22 cellular contexts compared by ENCODE assay signal in genomic region chr1:185775505-185775904, GRCh38. TPM values are rescaled to one million over a fixed set of nuclear protein-coding genes. Genes with fewer than 3 reads are reported as not detected.
A peak's percentile ranks its signal among the peaks of the same experiment; 100 is the strongest.
DNase-seq lines count a peak whose midpoint lies in the region; ATAC-seq and TF ChIP-seq lines count a peak whose summit lies in the region.
"Had no signal": no experiment of that assay in that cellular context is flagged by ENCODE, and none has a peak within 500 bp of the region (broad histone marks: within the 10 kb centered on the region; RNA-seq: fewer than 3 reads in every experiment).

No MANE protein-coding gene starts in this region.

- peaks cover 4% of the 10 kb centered on the region for H3K27me3 Mint-ChIP-seq in activated T-cell treated with anti-CD3 and anti-CD28 coated beads, Interleukin-2, amount 50 U/mL, for 4 hours (ENCODE audit: low read depth)
- H3K27me3 Mint-ChIP-seq: T-helper 17 cell had no signal

- no peaks in the 10 kb centered on the region for H3K4me1 Mint-ChIP-seq in activated T-cell treated with anti-CD3 and anti-CD28 coated beads, Interleukin-2, amount 50 U/mL, for 4 hours (ENCODE audit: low read depth)
- H3K4me1 Mint-ChIP-seq: activated naive CD4-positive, alpha-beta T cell treated with anti-CD3 and anti-CD28 coated beads, Interleukin-2, amount 50 U/mL, for 24 hours; immature natural killer cell; T-helper 17 cell had no signal

- H3K27ac ChIP-seq in RWPE1: no peak overlapping the region
- H3K27ac ChIP-seq: cardiac muscle cell, foreskin keratinocyte, GM23248, pancreas had no signal

- no peak for TF ChIP-seq CTCF in RWPE1 (conservative IDR thresholded peaks at IDR 0.05; ENCODE audit: low read depth)

- no peak overlapping the region for H3K4me3 Mint-ChIP-seq in activated T-cell treated with anti-CD3 and anti-CD28 coated beads, Interleukin-2, amount 50 U/mL, for 4 hours
- H3K4me3 Mint-ChIP-seq: activated naive CD4-positive, alpha-beta T cell treated with anti-CD3 and anti-CD28 coated beads, Interleukin-2, amount 50 U/mL, for 24 hours; immature natural killer cell; T-helper 17 cell had no signal

- CTCF ChIA-PET in RWPE1 (lab: Yijun Ruan, JAX): no interaction called here

- ATAC-seq in HG03175 (IDR thresholded peaks at IDR 0.05; ENCODE audit: unreplicated experiment): no peak
- no peak for ATAC-seq in activated T-cell treated with anti-CD3 and anti-CD28 coated beads, Interleukin-2, amount 50 U/mL, for 4 hours
- ATAC-seq: activated CD4-positive, CD25-positive, alpha-beta regulatory T cell treated with anti-CD3 and anti-CD28 coated beads, Interleukin-2, amount 50 U/mL, for 24 hours; foreskin keratinocyte; mucosa of descending colon; pancreas; stimulated activated naive CD8-positive, alpha-beta T cell treated with anti-CD3 and anti-CD28 coated beads, Interleukin-15, Interleukin-2, amounts not matched to agents 100 U/mL and 50 U/mL, for 24 hours; T-helper 17 cell had no signal

- H3K9me3 Mint-ChIP-seq in activated T-cell treated with anti-CD3 and anti-CD28 coated beads, Interleukin-2, amount 50 U/mL, for 4 hours: no peaks in the 10 kb centered on the region

- DNase-seq in DMS 273 (lab: John Stamatoyannopoulos, UW; ENCODE audit: unreplicated experiment) (peak; percentile 93), NCI-H1105 (lab: John Stamatoyannopoulos, UW) (peak; percentile 85), NCI-H748 (lab: John Stamatoyannopoulos, UW; ENCODE audit: unreplicated experiment) (peak; percentile 35), foreskin melanocyte (peak; percentile 85), SIG-M5 (lab: John Stamatoyannopoulos, UW) (no peak), RWPE1 (ENCODE audit: low spot score) (no peak)
- no peak for DNase-seq in activated T-cell treated with anti-CD3 and anti-CD28 coated beads, Interleukin-2, amount 50 U/mL, for 4 hours
- DNase-seq: activated CD8-positive, alpha-beta memory T cell treated with anti-CD3 and anti-CD28 coated beads, Interleukin-2, amount 50 U/mL, for 4 hours; effector CD4-positive, alpha-beta T cell; foreskin keratinocyte; GM23248; immature natural killer cell; mucosa of descending colon; NCI-H774; pancreas; small intestine; stimulated activated naive CD8-positive, alpha-beta T cell treated with anti-CD3 and anti-CD28 coated beads, Interleukin-15, Interleukin-2, amounts not matched to agents 100 U/mL and 50 U/mL, for 24 hours; T-helper 17 cell had no signal

- POLR2A ChIA-PET in RWPE1 (lab: Yijun Ruan, JAX; ENCODE audit: low non-redundant PET): no interaction called here

- H3K36me3 Mint-ChIP-seq in activated T-cell treated with anti-CD3 and anti-CD28 coated beads, Interleukin-2, amount 50 U/mL, for 4 hours (ENCODE audit: insufficient read depth): no peaks in the 10 kb centered on the region
- H3K36me3 Mint-ChIP-seq: activated naive CD4-positive, alpha-beta T cell treated with anti-CD3 and anti-CD28 coated beads, Interleukin-2, amount 50 U/mL, for 24 hours; immature natural killer cell had no signal

RNA-seq across cellular contexts. Expression of gene HMCN1, which starts 41.3 kb away (rescaled TPM):
- under 1 TPM; under 0.01 to 0.03 (median 0.03) TPM for total RNA-seq in activated T-cell treated with anti-CD3 and anti-CD28 coated beads, Interleukin-2, amount 50 U/mL, for 4 hours

Comparison
In these comparisons a context has a peak if more than half of its experiments do, and no peak if none do; other contexts are left out.
1. DNase-seq: peak in DMS 273 (single experiment), NCI-H1105 (single experiment), NCI-H748 (single experiment) and foreskin melanocyte (single experiment); none in activated T-cell treated with anti-CD3 and anti-CD28 coated beads, Interleukin-2, amount 50 U/mL, for 4 hours (single experiment), SIG-M5 (single experiment) and RWPE1 (single experiment).